Comparison of ENCODE assay signal across 1 cellular context in genomic region chr6:111087871-111088667, GRCh38.
TF ChIP-seq lines count a peak whose summit lies in the region.

No MANE protein-coding gene starts in this region.

TF ChIP-seq in HepG2, 621 proteins besides CTCF, POLR2A, EP300 and RAD21 (continued from another document):
- TF ChIP-seq, protein P1, sequence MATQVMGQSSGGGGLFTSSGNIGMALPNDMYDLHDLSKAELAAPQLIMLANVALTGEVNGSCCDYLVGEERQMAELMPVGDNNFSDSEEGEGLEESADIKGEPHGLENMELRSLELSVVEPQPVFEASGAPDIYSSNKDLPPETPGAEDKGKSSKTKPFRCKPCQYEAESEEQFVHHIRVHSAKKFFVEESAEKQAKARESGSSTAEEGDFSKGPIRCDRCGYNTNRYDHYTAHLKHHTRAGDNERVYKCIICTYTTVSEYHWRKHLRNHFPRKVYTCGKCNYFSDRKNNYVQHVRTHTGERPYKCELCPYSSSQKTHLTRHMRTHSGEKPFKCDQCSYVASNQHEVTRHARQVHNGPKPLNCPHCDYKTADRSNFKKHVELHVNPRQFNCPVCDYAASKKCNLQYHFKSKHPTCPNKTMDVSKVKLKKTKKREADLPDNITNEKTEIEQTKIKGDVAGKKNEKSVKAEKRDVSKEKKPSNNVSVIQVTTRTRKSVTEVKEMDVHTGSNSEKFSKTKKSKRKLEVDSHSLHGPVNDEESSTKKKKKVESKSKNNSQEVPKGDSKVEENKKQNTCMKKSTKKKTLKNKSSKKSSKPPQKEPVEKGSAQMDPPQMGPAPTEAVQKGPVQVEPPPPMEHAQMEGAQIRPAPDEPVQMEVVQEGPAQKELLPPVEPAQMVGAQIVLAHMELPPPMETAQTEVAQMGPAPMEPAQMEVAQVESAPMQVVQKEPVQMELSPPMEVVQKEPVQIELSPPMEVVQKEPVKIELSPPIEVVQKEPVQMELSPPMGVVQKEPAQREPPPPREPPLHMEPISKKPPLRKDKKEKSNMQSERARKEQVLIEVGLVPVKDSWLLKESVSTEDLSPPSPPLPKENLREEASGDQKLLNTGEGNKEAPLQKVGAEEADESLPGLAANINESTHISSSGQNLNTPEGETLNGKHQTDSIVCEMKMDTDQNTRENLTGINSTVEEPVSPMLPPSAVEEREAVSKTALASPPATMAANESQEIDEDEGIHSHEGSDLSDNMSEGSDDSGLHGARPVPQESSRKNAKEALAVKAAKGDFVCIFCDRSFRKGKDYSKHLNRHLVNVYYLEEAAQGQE (IDR thresholded peaks at IDR 0.05; ENCODE audit: borderline replicate concordance in 1 of 2, low read depth in 1 of 2, low read length in 2 of 2), result no peak
- TF ChIP-seq SALL1 (CRISPR knock-in tag; IDR thresholded peaks at IDR 0.05), result peak; percentile 43
- TF ChIP-seq ZNF776 (CRISPR knock-in tag; IDR thresholded peaks at IDR 0.05), result no peak
- no peak for TF ChIP-seq NCOA2 (CRISPR knock-in tag; IDR thresholded peaks at IDR 0.05)
- no peak for TF ChIP-seq ZNF24 (IDR thresholded peaks at IDR 0.05)
- TF ChIP-seq HIVEP1 (CRISPR knock-in tag; IDR thresholded peaks at IDR 0.05), result no peak
- TF ChIP-seq, protein P2, sequence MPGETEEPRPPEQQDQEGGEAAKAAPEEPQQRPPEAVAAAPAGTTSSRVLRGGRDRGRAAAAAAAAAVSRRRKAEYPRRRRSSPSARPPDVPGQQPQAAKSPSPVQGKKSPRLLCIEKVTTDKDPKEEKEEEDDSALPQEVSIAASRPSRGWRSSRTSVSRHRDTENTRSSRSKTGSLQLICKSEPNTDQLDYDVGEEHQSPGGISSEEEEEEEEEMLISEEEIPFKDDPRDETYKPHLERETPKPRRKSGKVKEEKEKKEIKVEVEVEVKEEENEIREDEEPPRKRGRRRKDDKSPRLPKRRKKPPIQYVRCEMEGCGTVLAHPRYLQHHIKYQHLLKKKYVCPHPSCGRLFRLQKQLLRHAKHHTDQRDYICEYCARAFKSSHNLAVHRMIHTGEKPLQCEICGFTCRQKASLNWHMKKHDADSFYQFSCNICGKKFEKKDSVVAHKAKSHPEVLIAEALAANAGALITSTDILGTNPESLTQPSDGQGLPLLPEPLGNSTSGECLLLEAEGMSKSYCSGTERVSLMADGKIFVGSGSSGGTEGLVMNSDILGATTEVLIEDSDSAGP (CRISPR knock-in tag; IDR thresholded peaks at IDR 0.05; ENCODE audit: borderline replicate concordance), result no peak
- TF ChIP-seq TOPORS (CRISPR knock-in tag; IDR thresholded peaks at IDR 0.05), result no peak
- TF ChIP-seq ZNF451 (CRISPR knock-in tag; IDR thresholded peaks at IDR 0.05), result no peak
- no peak for TF ChIP-seq HMGXB4 (CRISPR knock-in tag; IDR thresholded peaks at IDR 0.05; ENCODE audit: borderline replicate concordance in 1 of 2, low read depth in 1 of 2)
- no peak for TF ChIP-seq ZNF7 (CRISPR knock-in tag; IDR thresholded peaks at IDR 0.05)
- TF ChIP-seq JUNB (CRISPR knock-in tag; IDR thresholded peaks at IDR 0.05; ENCODE audit: borderline replicate concordance), result no peak
- no peak for TF ChIP-seq CHD4 (IDR thresholded peaks at IDR 0.05; ENCODE audit: borderline replicate concordance, low read length)
- peak; percentile 13 for TF ChIP-seq HNRNPLL (IDR thresholded peaks at IDR 0.05; ENCODE audit: low read depth, low read length, poor library complexity, severe bottlenecking)
- TF ChIP-seq RARG (CRISPR knock-in tag; IDR thresholded peaks at IDR 0.05; ENCODE audit: low read depth), result no peak
- TF ChIP-seq PHF21A (CRISPR knock-in tag; IDR thresholded peaks at IDR 0.05), result peak; percentile 56; the same call in 1 of the 2 replicates
- peak; percentile 23; the same call in 1 of the 2 replicates for TF ChIP-seq ISL2 (CRISPR knock-in tag; IDR thresholded peaks at IDR 0.05)
- no peak for TF ChIP-seq ZNF780A (CRISPR knock-in tag; IDR thresholded peaks at IDR 0.05)
- no peak for TF ChIP-seq HBP1 (CRISPR knock-in tag; IDR thresholded peaks at IDR 0.05; ENCODE audit: low read depth)
- no peak for TF ChIP-seq ZSCAN12 (CRISPR knock-in tag; IDR thresholded peaks at IDR 0.05)
- TF ChIP-seq MTF2 (CRISPR knock-in tag; IDR thresholded peaks at IDR 0.05; ENCODE audit: borderline replicate concordance), result no peak
- peak; percentile 42 for TF ChIP-seq SAP130 (CRISPR knock-in tag; IDR thresholded peaks at IDR 0.05; ENCODE audit: low read depth)
- TF ChIP-seq HNF4G (IDR thresholded peaks at IDR 0.05; ENCODE audit: borderline replicate concordance, low read depth, low read length), result peak; percentile 9; the same call in 1 of the 2 replicates
- no peak for TF ChIP-seq HNF4G (CRISPR knock-in tag; IDR thresholded peaks at IDR 0.05; ENCODE audit: borderline replicate concordance, low read depth)
- TF ChIP-seq, protein P3, sequence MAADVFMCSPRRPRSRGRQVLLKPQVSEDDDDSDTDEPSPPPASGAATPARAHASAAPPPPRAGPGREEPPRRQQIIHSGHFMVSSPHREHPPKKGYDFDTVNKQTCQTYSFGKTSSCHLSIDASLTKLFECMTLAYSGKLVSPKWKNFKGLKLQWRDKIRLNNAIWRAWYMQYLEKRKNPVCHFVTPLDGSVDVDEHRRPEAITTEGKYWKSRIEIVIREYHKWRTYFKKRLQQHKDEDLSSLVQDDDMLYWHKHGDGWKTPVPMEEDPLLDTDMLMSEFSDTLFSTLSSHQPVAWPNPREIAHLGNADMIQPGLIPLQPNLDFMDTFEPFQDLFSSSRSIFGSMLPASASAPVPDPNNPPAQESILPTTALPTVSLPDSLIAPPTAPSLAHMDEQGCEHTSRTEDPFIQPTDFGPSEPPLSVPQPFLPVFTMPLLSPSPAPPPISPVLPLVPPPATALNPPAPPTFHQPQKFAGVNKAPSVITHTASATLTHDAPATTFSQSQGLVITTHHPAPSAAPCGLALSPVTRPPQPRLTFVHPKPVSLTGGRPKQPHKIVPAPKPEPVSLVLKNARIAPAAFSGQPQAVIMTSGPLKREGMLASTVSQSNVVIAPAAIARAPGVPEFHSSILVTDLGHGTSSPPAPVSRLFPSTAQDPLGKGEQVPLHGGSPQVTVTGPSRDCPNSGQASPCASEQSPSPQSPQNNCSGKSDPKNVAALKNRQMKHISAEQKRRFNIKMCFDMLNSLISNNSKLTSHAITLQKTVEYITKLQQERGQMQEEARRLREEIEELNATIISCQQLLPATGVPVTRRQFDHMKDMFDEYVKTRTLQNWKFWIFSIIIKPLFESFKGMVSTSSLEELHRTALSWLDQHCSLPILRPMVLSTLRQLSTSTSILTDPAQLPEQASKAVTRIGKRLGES (CRISPR knock-in tag; IDR thresholded peaks at IDR 0.05; ENCODE audit: borderline replicate concordance), result no peak
- no peak for TF ChIP-seq ZNF383 (CRISPR knock-in tag; IDR thresholded peaks at IDR 0.05; ENCODE audit: borderline replicate concordance)
- no peak for TF ChIP-seq KDM1A (CRISPR knock-in tag; IDR thresholded peaks at IDR 0.05)
- TF ChIP-seq MED8 (CRISPR knock-in tag; IDR thresholded peaks at IDR 0.05; ENCODE audit: insufficient replicate concordance), result no peak
- TF ChIP-seq ARNT (IDR thresholded peaks at IDR 0.05), result no peak
- no peak for TF ChIP-seq ZNF251 (CRISPR knock-in tag; IDR thresholded peaks at IDR 0.05)
- TF ChIP-seq NFE2L2 (IDR thresholded peaks at IDR 0.05; ENCODE audit: low read length), result no peak
- no peak for TF ChIP-seq ZNF430 (CRISPR knock-in tag; IDR thresholded peaks at IDR 0.05)
- TF ChIP-seq, protein P4, sequence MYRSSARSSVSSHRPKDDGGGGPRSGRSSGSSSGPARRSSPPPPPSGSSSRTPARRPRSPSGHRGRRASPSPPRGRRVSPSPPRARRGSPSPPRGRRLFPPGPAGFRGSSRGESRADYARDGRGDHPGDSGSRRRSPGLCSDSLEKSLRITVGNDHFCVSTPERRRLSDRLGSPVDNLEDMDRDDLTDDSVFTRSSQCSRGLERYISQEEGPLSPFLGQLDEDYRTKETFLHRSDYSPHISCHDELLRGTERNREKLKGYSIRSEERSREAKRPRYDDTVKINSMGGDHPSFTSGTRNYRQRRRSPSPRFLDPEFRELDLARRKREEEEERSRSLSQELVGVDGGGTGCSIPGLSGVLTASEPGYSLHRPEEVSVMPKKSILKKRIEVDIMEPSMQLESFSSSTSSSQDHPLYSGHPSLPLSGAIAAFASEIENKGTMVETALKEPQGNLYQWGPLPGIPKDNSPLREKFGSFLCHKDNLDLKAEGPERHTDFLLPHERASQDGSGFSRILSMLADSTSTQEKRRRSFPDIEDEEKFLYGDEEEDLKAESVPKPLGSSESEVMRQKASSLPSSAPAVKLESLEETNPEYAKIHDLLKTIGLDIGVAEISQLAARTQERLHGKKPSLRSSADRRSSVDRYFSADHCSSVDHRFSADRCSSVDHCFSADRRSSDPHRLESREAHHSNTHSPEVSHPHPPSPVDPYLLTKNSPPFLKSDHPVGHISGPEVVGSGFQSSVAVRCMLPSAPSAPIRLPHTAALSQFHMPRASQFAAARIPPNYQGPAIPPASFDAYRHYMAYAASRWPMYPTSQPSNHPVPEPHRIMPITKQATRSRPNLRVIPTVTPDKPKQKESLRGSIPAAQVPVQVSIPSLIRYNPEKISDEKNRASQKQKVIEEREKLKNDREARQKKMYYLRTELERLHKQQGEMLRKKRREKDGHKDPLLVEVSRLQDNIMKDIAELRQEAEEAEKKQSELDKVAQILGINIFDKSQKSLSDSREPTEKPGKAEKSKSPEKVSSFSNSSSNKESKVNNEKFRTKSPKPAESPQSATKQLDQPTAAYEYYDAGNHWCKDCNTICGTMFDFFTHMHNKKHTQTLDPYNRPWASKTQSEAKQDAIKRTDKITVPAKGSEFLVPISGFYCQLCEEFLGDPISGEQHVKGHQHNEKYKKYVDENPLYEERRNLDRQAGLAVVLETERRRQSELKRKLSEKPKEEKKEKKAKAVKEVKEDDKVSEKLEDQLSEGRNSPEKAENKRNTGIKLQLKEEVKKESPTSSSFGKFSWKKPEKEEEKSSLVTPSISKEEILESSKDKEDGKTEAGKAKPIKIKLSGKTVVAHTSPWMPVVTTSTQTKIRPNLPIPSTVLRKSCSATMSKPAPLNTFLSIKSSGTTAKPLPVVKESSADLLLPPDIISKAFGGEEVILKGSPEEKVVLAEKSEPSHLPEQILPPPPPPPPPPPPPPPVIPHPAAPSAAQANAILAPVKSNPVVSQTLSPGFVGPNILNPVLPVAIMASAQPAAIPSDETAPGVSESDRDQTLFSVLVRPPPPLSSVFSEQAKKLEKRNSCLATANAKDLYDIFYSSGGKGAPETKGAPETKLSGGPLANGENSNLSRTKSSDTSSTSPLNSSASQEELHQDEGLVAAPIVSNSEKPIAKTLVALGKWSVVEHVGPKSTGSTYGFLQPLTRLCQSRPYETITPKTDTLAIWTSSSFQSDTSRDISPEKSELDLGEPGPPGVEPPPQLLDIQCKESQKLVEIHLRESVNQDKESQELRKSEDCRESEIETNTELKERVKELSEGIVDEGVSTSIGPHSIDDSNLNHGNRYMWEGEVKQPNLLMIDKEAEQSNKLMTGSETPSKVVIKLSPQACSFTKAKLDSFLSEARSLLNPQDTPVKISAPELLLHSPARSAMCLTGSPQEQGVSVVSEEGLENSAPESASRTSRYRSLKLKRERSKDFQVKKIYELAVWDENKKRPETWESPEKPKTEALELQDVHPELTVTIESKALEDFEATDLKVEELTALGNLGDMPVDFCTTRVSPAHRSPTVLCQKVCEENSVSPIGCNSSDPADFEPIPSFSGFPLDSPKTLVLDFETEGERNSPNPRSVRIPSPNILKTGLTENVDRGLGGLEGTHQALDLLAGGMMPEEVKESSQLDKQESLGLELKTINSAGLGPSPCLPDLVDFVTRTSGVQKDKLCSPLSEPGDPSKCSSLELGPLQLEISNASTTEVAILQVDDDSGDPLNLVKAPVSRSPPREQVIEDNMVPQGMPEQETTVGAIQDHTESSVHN (CRISPR knock-in tag; IDR thresholded peaks at IDR 0.05), result no peak
- TF ChIP-seq CCAR2 (optimal IDR thresholded peaks at IDR 0.05; ENCODE audit: low read depth, low read length), result no peak
- TF ChIP-seq MYC (CRISPR knock-in tag; IDR thresholded peaks at IDR 0.05; ENCODE audit: borderline replicate concordance), result 0 out of 2 replicates have a peak, but pooled peaks have one; percentile 12
- 0 out of 2 replicates have a peak, but pooled peaks have one; percentile 23 for TF ChIP-seq HNF4A (CRISPR knock-in tag; IDR thresholded peaks at IDR 0.05)
- 0 out of 2 replicates have a peak, but pooled peaks have one; percentile 32 for TF ChIP-seq KLF6 (CRISPR knock-in tag; IDR thresholded peaks at IDR 0.05)
- TF ChIP-seq HOXD1 (CRISPR knock-in tag; IDR thresholded peaks at IDR 0.05), result no peak
- no peak for TF ChIP-seq ZNF557 (CRISPR knock-in tag; IDR thresholded peaks at IDR 0.05)
- no peak for TF ChIP-seq SIN3B (IDR thresholded peaks at IDR 0.05; ENCODE audit: low read length)
- no peak for TF ChIP-seq IKZF1 (IDR thresholded peaks at IDR 0.05)
- TF ChIP-seq ERF (CRISPR knock-in tag; IDR thresholded peaks at IDR 0.05), result no peak
